1 cellular context compared by ENCODE assay signal in the genomic region with DNA sequence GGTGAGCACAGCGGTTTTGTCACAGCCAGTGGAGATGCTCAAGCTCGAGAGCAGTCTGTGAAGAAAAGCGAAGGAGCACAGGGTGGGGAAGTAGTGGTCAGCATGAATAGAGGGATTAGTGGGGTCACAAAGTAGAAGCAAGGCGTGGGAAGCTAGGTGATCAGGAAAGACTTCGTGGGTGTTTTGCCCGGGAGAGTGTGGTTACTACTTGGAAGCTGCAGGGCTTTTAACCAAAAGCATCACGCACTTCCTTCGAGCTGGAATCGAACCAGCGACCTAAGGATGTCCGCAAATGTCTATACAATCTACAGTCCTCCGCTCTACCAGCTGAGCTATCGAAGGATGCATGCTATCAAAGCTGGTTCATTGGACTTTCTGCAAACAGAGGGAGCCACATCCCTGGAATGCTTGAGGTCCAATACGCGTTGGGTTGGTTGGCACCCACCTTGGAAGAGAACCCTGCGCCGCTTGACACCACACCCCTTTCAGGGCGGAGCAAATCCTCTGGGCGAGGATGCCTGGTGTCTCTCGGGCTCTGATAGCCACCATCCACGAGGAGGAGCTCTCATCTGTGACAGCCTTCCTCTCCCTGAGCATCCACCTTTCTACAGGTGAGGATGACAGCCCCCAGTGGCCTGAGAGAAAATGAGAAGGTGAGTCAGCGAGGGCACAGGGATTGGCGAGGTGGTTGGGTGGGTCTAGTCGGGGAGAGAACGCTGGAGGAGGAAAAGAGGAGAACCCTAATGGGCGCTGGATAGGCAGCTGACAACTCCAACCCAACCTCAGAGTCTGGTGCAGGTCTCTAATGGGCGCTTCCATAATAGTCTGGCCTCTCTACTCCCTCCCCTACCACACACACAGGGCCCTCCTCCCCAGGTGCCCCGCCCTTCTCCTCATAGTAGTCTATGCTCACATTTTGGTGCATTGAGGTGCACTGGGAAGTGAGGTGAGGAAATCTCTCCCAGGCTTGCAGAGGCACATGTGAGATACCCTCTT.
TF ChIP-seq lines count a peak whose summit lies in the region.

No MANE protein-coding gene starts in this region.

TF ChIP-seq in HEK293, 187 proteins besides CTCF, POLR2A, EP300 and RAD21 (continued from another document and continues in another):
- TF ChIP-seq, protein P1, sequence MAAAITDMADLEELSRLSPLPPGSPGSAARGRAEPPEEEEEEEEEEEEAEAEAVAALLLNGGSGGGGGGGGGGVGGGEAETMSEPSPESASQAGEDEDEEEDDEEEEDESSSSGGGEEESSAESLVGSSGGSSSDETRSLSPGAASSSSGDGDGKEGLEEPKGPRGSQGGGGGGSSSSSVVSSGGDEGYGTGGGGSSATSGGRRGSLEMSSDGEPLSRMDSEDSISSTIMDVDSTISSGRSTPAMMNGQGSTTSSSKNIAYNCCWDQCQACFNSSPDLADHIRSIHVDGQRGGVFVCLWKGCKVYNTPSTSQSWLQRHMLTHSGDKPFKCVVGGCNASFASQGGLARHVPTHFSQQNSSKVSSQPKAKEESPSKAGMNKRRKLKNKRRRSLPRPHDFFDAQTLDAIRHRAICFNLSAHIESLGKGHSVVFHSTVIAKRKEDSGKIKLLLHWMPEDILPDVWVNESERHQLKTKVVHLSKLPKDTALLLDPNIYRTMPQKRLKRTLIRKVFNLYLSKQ (tag by site-specific recombination; IDR thresholded peaks at IDR 0.05; ENCODE audit: borderline replicate concordance), result no peak
- TF ChIP-seq, protein P2, sequence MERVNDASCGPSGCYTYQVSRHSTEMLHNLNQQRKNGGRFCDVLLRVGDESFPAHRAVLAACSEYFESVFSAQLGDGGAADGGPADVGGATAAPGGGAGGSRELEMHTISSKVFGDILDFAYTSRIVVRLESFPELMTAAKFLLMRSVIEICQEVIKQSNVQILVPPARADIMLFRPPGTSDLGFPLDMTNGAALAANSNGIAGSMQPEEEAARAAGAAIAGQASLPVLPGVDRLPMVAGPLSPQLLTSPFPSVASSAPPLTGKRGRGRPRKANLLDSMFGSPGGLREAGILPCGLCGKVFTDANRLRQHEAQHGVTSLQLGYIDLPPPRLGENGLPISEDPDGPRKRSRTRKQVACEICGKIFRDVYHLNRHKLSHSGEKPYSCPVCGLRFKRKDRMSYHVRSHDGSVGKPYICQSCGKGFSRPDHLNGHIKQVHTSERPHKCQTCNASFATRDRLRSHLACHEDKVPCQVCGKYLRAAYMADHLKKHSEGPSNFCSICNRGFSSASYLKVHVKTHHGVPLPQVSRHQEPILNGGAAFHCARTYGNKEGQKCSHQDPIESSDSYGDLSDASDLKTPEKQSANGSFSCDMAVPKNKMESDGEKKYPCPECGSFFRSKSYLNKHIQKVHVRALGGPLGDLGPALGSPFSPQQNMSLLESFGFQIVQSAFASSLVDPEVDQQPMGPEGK (tag by site-specific recombination; IDR thresholded peaks at IDR 0.05), result peak; percentile 44
- TF ChIP-seq ZNF830 (tag by site-specific recombination; IDR thresholded peaks at IDR 0.05; ENCODE audit: low read depth), result no peak
- no peak for TF ChIP-seq ZSCAN16 (tag by site-specific recombination; IDR thresholded peaks at IDR 0.05)
- peak; percentile 88 for TF ChIP-seq ZNF391 (tag by site-specific recombination; IDR thresholded peaks at IDR 0.05; ENCODE audit: borderline replicate concordance, low read depth)
- no peak; the same call in 1 of the 2 replicates for TF ChIP-seq ZNF544 (tag by site-specific recombination; IDR thresholded peaks at IDR 0.05)
- peak; percentile 99 for TF ChIP-seq ZNF366 (tag by site-specific recombination; conservative IDR thresholded peaks at IDR 0.05)
- TF ChIP-seq ZNF394 (tag by site-specific recombination; IDR thresholded peaks at IDR 0.05; ENCODE audit: borderline replicate concordance), result peak; percentile 78
- TF ChIP-seq ZNF350 (tag by site-specific recombination; IDR thresholded peaks at IDR 0.05), result no peak
- TF ChIP-seq, protein P3, sequence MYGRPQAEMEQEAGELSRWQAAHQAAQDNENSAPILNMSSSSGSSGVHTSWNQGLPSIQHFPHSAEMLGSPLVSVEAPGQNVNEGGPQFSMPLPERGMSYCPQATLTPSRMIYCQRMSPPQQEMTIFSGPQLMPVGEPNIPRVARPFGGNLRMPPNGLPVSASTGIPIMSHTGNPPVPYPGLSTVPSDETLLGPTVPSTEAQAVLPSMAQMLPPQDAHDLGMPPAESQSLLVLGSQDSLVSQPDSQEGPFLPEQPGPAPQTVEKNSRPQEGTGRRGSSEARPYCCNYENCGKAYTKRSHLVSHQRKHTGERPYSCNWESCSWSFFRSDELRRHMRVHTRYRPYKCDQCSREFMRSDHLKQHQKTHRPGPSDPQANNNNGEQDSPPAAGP (tag by site-specific recombination; IDR thresholded peaks at IDR 0.05), result peak; percentile 89; the same call in 1 of the 2 replicates
- TF ChIP-seq ZNF214 (tag by site-specific recombination; IDR thresholded peaks at IDR 0.05; ENCODE audit: borderline replicate concordance), result no peak
- TF ChIP-seq, protein P4, sequence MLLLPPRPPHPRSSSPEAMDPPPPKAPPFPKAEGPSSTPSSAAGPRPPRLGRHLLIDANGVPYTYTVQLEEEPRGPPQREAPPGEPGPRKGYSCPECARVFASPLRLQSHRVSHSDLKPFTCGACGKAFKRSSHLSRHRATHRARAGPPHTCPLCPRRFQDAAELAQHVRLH (tag by site-specific recombination; IDR thresholded peaks at IDR 0.05), result peak; percentile 77; the same call in 1 of the 2 replicates
- no peak for TF ChIP-seq ZNF292 (tag by site-specific recombination; IDR thresholded peaks at IDR 0.05; ENCODE audit: borderline replicate concordance, low read depth)
- TF ChIP-seq, protein P5, sequence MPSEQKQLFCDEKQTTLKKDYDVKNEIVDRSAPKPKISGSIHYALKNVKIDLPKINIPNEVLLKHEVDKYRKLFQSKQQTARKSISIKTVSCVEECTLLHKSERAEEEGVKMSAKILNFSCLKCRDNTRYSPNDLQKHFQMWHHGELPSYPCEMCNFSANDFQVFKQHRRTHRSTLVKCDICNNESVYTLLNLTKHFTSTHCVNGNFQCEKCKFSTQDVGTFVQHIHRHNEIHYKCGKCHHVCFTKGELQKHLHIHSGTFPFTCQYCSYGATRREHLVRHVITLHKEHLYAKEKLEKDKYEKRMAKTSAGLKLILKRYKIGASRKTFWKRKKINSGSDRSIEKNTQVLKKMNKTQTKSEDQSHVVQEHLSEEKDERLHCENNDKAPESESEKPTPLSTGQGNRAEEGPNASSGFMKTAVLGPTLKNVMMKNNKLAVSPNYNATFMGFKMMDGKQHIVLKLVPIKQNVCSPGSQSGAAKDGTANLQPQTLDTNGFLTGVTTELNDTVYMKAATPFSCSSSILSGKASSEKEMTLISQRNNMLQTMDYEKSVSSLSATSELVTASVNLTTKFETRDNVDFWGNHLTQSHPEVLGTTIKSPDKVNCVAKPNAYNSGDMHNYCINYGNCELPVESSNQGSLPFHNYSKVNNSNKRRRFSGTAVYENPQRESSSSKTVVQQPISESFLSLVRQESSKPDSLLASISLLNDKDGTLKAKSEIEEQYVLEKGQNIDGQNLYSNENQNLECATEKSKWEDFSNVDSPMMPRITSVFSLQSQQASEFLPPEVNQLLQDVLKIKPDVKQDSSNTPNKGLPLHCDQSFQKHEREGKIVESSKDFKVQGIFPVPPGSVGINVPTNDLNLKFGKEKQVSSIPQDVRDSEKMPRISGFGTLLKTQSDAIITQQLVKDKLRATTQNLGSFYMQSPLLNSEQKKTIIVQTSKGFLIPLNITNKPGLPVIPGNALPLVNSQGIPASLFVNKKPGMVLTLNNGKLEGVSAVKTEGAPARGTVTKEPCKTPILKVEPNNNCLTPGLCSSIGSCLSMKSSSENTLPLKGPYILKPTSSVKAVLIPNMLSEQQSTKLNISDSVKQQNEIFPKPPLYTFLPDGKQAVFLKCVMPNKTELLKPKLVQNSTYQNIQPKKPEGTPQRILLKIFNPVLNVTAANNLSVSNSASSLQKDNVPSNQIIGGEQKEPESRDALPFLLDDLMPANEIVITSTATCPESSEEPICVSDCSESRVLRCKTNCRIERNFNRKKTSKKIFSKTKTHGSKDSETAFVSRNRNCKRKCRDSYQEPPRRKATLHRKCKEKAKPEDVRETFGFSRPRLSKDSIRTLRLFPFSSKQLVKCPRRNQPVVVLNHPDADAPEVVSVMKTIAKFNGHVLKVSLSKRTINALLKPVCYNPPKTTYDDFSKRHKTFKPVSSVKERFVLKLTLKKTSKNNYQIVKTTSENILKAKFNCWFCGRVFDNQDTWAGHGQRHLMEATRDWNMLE (tag by site-specific recombination; conservative IDR thresholded peaks at IDR 0.05; ENCODE audit: low read depth), result peak; percentile 18; the same call in 1 of the 2 replicates
- no peak for TF ChIP-seq ZNF202 (tag by site-specific recombination; IDR thresholded peaks at IDR 0.05; ENCODE audit: borderline replicate concordance)
- no peak for TF ChIP-seq ZNF266 (tag by site-specific recombination; IDR thresholded peaks at IDR 0.05; ENCODE audit: low read depth)
- no peak for TF ChIP-seq ZNF585B (tag by site-specific recombination; IDR thresholded peaks at IDR 0.05)
- peak; percentile 82; the same call in 1 of the 2 replicates for TF ChIP-seq BCL11B (tag by site-specific recombination; IDR thresholded peaks at IDR 0.05; ENCODE audit: low read depth)
- peak; percentile 42; the same call in 1 of the 2 replicates for TF ChIP-seq ZBTB20 (tag by site-specific recombination; IDR thresholded peaks at IDR 0.05)
- no peak; the same call in 1 of the 2 replicates for TF ChIP-seq SP2 (tag by site-specific recombination; IDR thresholded peaks at IDR 0.05)
- TF ChIP-seq ZNF274 (IDR thresholded peaks at IDR 0.05; ENCODE audit: low read length), result no peak
- TF ChIP-seq ZNF274 (tag by site-specific recombination; IDR thresholded peaks at IDR 0.05; ENCODE audit: borderline replicate concordance), result no peak
- no peak; the same call in none of the 2 replicates for TF ChIP-seq ZBTB1 (tag by site-specific recombination; IDR thresholded peaks at IDR 0.05)
- no peak; the same call in 1 of the 2 replicates for TF ChIP-seq ZNF600 (tag by site-specific recombination; IDR thresholded peaks at IDR 0.05)
- TF ChIP-seq, protein P6, sequence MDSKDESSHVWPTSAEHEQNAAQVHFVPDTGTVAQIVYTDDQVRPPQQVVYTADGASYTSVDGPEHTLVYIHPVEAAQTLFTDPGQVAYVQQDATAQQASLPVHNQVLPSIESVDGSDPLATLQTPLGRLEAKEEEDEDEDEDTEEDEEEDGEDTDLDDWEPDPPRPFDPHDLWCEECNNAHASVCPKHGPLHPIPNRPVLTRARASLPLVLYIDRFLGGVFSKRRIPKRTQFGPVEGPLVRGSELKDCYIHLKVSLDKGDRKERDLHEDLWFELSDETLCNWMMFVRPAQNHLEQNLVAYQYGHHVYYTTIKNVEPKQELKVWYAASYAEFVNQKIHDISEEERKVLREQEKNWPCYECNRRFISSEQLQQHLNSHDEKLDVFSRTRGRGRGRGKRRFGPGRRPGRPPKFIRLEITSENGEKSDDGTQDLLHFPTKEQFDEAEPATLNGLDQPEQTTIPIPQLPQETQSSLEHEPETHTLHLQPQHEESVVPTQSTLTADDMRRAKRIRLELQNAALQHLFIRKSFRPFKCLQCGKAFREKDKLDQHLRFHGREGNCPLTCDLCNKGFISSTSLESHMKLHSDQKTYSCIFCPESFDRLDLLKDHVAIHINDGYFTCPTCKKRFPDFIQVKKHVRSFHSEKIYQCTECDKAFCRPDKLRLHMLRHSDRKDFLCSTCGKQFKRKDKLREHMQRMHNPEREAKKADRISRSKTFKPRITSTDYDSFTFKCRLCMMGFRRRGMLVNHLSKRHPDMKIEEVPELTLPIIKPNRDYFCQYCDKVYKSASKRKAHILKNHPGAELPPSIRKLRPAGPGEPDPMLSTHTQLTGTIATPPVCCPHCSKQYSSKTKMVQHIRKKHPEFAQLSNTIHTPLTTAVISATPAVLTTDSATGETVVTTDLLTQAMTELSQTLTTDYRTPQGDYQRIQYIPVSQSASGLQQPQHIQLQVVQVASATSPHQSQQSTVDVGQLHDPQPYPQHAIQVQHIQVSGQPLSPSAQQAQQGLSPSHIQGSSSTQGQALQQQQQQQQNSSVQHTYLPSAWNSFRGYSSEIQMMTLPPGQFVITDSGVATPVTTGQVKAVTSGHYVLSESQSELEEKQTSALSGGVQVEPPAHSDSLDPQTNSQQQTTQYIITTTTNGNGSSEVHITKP (tag by site-specific recombination; IDR thresholded peaks at IDR 0.05), result peak; percentile 95
- no peak; the same call in 1 of the 2 replicates for TF ChIP-seq ZFP37 (tag by site-specific recombination; IDR thresholded peaks at IDR 0.05)
- no peak for TF ChIP-seq ZNF548 (tag by site-specific recombination; IDR thresholded peaks at IDR 0.05)
- TF ChIP-seq, protein P7, sequence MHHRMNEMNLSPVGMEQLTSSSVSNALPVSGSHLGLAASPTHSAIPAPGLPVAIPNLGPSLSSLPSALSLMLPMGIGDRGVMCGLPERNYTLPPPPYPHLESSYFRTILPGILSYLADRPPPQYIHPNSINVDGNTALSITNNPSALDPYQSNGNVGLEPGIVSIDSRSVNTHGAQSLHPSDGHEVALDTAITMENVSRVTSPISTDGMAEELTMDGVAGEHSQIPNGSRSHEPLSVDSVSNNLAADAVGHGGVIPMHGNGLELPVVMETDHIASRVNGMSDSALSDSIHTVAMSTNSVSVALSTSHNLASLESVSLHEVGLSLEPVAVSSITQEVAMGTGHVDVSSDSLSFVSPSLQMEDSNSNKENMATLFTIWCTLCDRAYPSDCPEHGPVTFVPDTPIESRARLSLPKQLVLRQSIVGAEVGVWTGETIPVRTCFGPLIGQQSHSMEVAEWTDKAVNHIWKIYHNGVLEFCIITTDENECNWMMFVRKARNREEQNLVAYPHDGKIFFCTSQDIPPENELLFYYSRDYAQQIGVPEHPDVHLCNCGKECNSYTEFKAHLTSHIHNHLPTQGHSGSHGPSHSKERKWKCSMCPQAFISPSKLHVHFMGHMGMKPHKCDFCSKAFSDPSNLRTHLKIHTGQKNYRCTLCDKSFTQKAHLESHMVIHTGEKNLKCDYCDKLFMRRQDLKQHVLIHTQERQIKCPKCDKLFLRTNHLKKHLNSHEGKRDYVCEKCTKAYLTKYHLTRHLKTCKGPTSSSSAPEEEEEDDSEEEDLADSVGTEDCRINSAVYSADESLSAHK (tag by site-specific recombination; IDR thresholded peaks at IDR 0.05), result no peak
- peak; percentile 98 for TF ChIP-seq ZNF660 (tag by site-specific recombination; IDR thresholded peaks at IDR 0.05)
- TF ChIP-seq, protein P8, sequence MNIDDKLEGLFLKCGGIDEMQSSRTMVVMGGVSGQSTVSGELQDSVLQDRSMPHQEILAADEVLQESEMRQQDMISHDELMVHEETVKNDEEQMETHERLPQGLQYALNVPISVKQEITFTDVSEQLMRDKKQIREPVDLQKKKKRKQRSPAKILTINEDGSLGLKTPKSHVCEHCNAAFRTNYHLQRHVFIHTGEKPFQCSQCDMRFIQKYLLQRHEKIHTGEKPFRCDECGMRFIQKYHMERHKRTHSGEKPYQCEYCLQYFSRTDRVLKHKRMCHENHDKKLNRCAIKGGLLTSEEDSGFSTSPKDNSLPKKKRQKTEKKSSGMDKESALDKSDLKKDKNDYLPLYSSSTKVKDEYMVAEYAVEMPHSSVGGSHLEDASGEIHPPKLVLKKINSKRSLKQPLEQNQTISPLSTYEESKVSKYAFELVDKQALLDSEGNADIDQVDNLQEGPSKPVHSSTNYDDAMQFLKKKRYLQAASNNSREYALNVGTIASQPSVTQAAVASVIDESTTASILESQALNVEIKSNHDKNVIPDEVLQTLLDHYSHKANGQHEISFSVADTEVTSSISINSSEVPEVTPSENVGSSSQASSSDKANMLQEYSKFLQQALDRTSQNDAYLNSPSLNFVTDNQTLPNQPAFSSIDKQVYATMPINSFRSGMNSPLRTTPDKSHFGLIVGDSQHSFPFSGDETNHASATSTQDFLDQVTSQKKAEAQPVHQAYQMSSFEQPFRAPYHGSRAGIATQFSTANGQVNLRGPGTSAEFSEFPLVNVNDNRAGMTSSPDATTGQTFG (tag by site-specific recombination; IDR thresholded peaks at IDR 0.05; ENCODE audit: borderline replicate concordance), result peak; percentile 75
- TF ChIP-seq SP7 (tag by site-specific recombination; IDR thresholded peaks at IDR 0.05), result peak; percentile 84
- TF ChIP-seq ZNF747 (tag by site-specific recombination; IDR thresholded peaks at IDR 0.05), result no peak
- TF ChIP-seq ZNF561 (tag by site-specific recombination; IDR thresholded peaks at IDR 0.05; ENCODE audit: borderline replicate concordance), result 0 out of 2 replicates have a peak, but pooled peaks have one; percentile 82
- no peak for TF ChIP-seq KLF7 (tag by site-specific recombination; IDR thresholded peaks at IDR 0.05; ENCODE audit: borderline replicate concordance)
